ENCODE assay signal across 8 cellular contexts in the genomic region with DNA sequence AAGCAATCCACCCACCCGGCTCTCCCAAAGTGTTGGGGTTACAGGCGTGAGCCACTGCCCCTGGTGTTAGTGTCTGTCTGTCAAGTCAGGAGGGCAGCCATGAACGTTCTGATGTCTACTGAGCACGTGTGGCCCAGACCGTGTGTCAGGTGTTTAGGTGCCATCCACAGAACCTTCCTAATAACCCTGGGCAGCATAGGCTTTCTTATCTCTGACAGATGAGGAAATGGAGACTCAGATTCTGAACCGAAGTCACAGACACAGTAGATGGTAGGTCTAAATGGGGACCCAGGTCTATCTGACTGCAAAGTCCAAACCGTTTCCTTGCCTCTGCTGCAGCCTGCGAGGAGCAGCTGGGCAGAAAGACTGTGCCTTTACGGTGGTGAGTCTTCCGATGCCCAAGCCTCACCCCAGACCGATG. TPM values are rescaled to one million over a fixed set of nuclear protein-coding genes. Genes with fewer than 3 reads are reported as not detected.
A peak's percentile ranks its signal among the peaks of the same experiment; 100 is the strongest.
DNase-seq lines count a peak whose midpoint lies in the region; ATAC-seq, FAIRE-seq and TF ChIP-seq lines count a peak whose summit lies in the region.

No MANE protein-coding gene starts in this region.

- no peaks in the 10 kb centered on the region for H3K36me3 Mint-ChIP-seq in activated CD8-positive, alpha-beta memory T cell treated with anti-CD3 and anti-CD28 coated beads, Interleukin-2, amount 10 ng/mL, durations not matched to agents 7 days and 5 days
- H3K36me3 Mint-ChIP-seq in activated CD4-positive, alpha-beta memory T cell treated with anti-CD3 and anti-CD28 coated beads for 36 hours = peaks cover 1% of the 10 kb centered on the region

- POLR2A ChIA-PET in activated CD4-positive, alpha-beta memory T cell treated with anti-CD3 and anti-CD28 coated beads for 36 hours (lab: Charles Lee) = interaction anchor here (4.1 kb wide), 1 partner anchor 18 kb away, joined by 19 read pairs; no protein-coding TSS in a partner anchor

- H3K36me3 ChIP-seq in keratinocyte (ENCODE audit: control insufficient read depth in 2 of 2, extremely low read depth in 1 of 2, insufficient read depth in 2 of 2, low read length in 2 of 2) (no peaks in the 10 kb centered on the region), thoracic aorta (no peaks in the 10 kb centered on the region)

- H3K9ac ChIP-seq in keratinocyte (ENCODE audit: control insufficient read depth, extremely low read depth, insufficient read depth, low read length) = peak overlapping the region; percentile 93

- H3K4me1 ChIP-seq in keratinocyte (ENCODE audit: control insufficient read depth, extremely low read depth, insufficient read depth, low read length) (peaks cover 34% of the 10 kb centered on the region), thoracic aorta (ENCODE audit: control insufficient read depth in 1 of 2, low read depth in 2 of 2) (peaks cover 12 to 28% of the 10 kb centered on the region in 2 donors)

- dilution Hi-C loops in keratinocyte (cut with MboI; ENCODE audit: extremely low pct_ligation_motif_present, low sequenced_read_pairs) = no loop called here

- peak overlapping the region; percentile 98 for H3K4me2 ChIP-seq in keratinocyte (ENCODE audit: control insufficient read depth, extremely low read depth, insufficient read depth, low read depth, low read length)

- peak overlapping the region; percentile 80 for H2AFZ ChIP-seq in keratinocyte (ENCODE audit: control insufficient read depth, low read length)

- H3K4me3 Mint-ChIP-seq in activated CD8-positive, alpha-beta memory T cell treated with anti-CD3 and anti-CD28 coated beads, Interleukin-2, amount 10 ng/mL, durations not matched to agents 7 days and 5 days = peak overlapping the region; percentile 53
- H3K4me3 Mint-ChIP-seq in activated CD4-positive, alpha-beta memory T cell treated with anti-CD3 and anti-CD28 coated beads for 36 hours = peak overlapping the region; percentile 92

- H3K9me1 ChIP-seq in keratinocyte (ENCODE audit: control insufficient read depth, extremely low read depth, insufficient read depth, low read length) = no peaks in the 10 kb centered on the region

- intact Hi-C loops in activated CD4-positive, alpha-beta memory T cell treated with anti-CD3 and anti-CD28 coated beads for 36 hours (cut with micrococcal nuclease) = loop anchor here (1.0 kb wide), 1 partner anchor 18 kb away; no protein-coding TSS in a partner anchor

- no peaks in the 10 kb centered on the region for H3K9me3 Mint-ChIP-seq in activated CD8-positive, alpha-beta memory T cell treated with anti-CD3 and anti-CD28 coated beads, Interleukin-2, amount 10 ng/mL, durations not matched to agents 7 days and 5 days (ENCODE audit: low read depth)
- H3K9me3 Mint-ChIP-seq in activated CD4-positive, alpha-beta memory T cell treated with anti-CD3 and anti-CD28 coated beads for 36 hours = no peaks in the 10 kb centered on the region

- CTCF ChIA-PET in activated CD8-positive, alpha-beta memory T cell treated with anti-CD3 and anti-CD28 coated beads, Interleukin-2, amount 10 ng/mL, durations not matched to agents 7 days and 5 days (lab: Charles Lee) = interaction anchor here (0.9 to 3.2 kb wide), 6 partner anchors 14 to 142 kb away, joined by 3 to 13 read pairs (median 4); no protein-coding TSS in a partner anchor
- CTCF ChIA-PET in activated CD4-positive, alpha-beta memory T cell treated with anti-CD3 and anti-CD28 coated beads for 36 hours (lab: Charles Lee) = interaction anchor here (0.6 to 2.1 kb wide), 5 partner anchors 10 to 63 kb away, joined by 3 to 6 read pairs (median 3); no protein-coding TSS in a partner anchor

- no peak overlapping the region for H3K27ac Mint-ChIP-seq in activated CD8-positive, alpha-beta memory T cell treated with anti-CD3 and anti-CD28 coated beads, Interleukin-2, amount 10 ng/mL, durations not matched to agents 7 days and 5 days
- peak overlapping the region; percentile 79 for H3K27ac Mint-ChIP-seq in activated CD4-positive, alpha-beta memory T cell treated with anti-CD3 and anti-CD28 coated beads for 36 hours

- no peaks in the 10 kb centered on the region for H3K9me3 ChIP-seq in keratinocyte (ENCODE audit: control insufficient read depth, low read depth, low read length)
- no peaks in the 10 kb centered on the region for H3K9me3 ChIP-seq in thoracic aorta

- H4K20me1 ChIP-seq in keratinocyte (ENCODE audit: control insufficient read depth, extremely low read depth, insufficient read depth, low read length) = no peaks in the 10 kb centered on the region

- peaks cover 60% of the 10 kb centered on the region for H3K4me1 Mint-ChIP-seq in activated CD8-positive, alpha-beta memory T cell treated with anti-CD3 and anti-CD28 coated beads, Interleukin-2, amount 10 ng/mL, durations not matched to agents 7 days and 5 days
- H3K4me1 Mint-ChIP-seq in activated CD4-positive, alpha-beta memory T cell treated with anti-CD3 and anti-CD28 coated beads for 36 hours (ENCODE audit: low read depth) = peaks cover 76% of the 10 kb centered on the region

- peak overlapping the region; percentile 51 for H3K27ac ChIP-seq in keratinocyte (ENCODE audit: control insufficient read depth, insufficient read depth, low read length)
- peak overlapping the region in 1 of 2 donors; percentile 90 for H3K27ac ChIP-seq in thoracic aorta

- H3K79me2 ChIP-seq in keratinocyte (ENCODE audit: control insufficient read depth, insufficient read depth, low read length) = peaks cover 13% of the 10 kb centered on the region

- peak overlapping the region in 1 of 3 experiments; percentile 61 for H3K4me3 ChIP-seq in keratinocyte (ENCODE audit: control insufficient read depth in 2 of 3, extremely low read depth in 1 of 3, insufficient read depth in 2 of 3, low read depth in 1 of 3, low read length in 3 of 3)
- peak overlapping the region; percentile 84 for H3K4me3 ChIP-seq in thoracic aorta

- no peak for DNase-seq in activated CD8-positive, alpha-beta memory T cell treated with anti-CD3 and anti-CD28 coated beads, Interleukin-2, amount 10 ng/mL, durations not matched to agents 7 days and 5 days
- no peak for DNase-seq in activated CD8-positive, alpha-beta memory T cell treated with anti-CD3 and anti-CD28 coated beads, Interleukin-2, amount 50 U/mL, for 48 hours
- DNase-seq in activated CD4-positive, alpha-beta memory T cell treated with anti-CD3 and anti-CD28 coated beads for 36 hours = no peak
- DNase-seq in keratinocyte (ENCODE audit: low read depth, low spot score) (no peak), thoracic aorta (ENCODE audit: low spot score) (no peak), CD1c-positive myeloid dendritic cell (ENCODE audit: extremely low spot score) (no peak)
- DNase-seq in stimulated activated CD4-positive, alpha-beta T cell treated with anti-CD3 and anti-CD28 coated beads, Interleukin-12 subunit alpha, Interleukin-12 subunit beta, amount 100 ng/mL, for 4 hours = no peak

- ATAC-seq in activated CD8-positive, alpha-beta memory T cell treated with anti-CD3 and anti-CD28 coated beads, Interleukin-2, amount 10 ng/mL, durations not matched to agents 7 days and 5 days = no peak
- no peak for ATAC-seq in thoracic aorta (ENCODE audit: insufficient number of reproducible peaks, low FRiP score, low read depth)
- no peak for ATAC-seq in GM18858 (IDR thresholded peaks at IDR 0.05; ENCODE audit: unreplicated experiment)

- FAIRE-seq in keratinocyte (lab: Jason Lieb, UNC) = no peak

- peaks cover 46% of the 10 kb centered on the region for H3K27me3 Mint-ChIP-seq in activated CD8-positive, alpha-beta memory T cell treated with anti-CD3 and anti-CD28 coated beads, Interleukin-2, amount 10 ng/mL, durations not matched to agents 7 days and 5 days
- no peaks in the 10 kb centered on the region for H3K27me3 Mint-ChIP-seq in activated CD4-positive, alpha-beta memory T cell treated with anti-CD3 and anti-CD28 coated beads for 36 hours

- H3K27me3 ChIP-seq in keratinocyte (ENCODE audit: control insufficient read depth, extremely low read depth, insufficient read depth, low read length) (no peaks in the 10 kb centered on the region), thoracic aorta (replicated peaks; ENCODE audit: insufficient read depth) (no peaks in the 10 kb centered on the region)

- TF ChIP-seq CTCF in keratinocyte (optimal IDR thresholded peaks at IDR 0.05 in 1 of 3, IDR thresholded peaks at IDR 0.05 in 1 of 3, conservative IDR thresholded peaks at IDR 0.05 in 1 of 3; ENCODE audit: extremely low read depth in 1 of 3, insufficient read depth in 2 of 3, low read length in 3 of 3) (no peak), thoracic aorta (IDR thresholded peaks at IDR 0.05) (no peak)

RNA-seq across cellular contexts. Expression of a gene that starts 0.6 kb away (rescaled TPM):
- total RNA-seq in activated CD8-positive, alpha-beta memory T cell treated with anti-CD3 and anti-CD28 coated beads, Interleukin-2, amount 10 ng/mL, durations not matched to agents 7 days and 5 days = under 1 TPM; 0.53 to 0.66 TPM
- total RNA-seq in activated CD4-positive, alpha-beta memory T cell treated with anti-CD3 and anti-CD28 coated beads for 36 hours = 10 to 100 TPM; 30.2 to 30.5 TPM
- 12.6 to 24.1 TPM (median 15.9 TPM) in 3 replicates for polyA plus RNA-seq in keratinocyte
- polyA plus RNA-seq in keratinocyte (2011; ENCODE audit: low read depth) = 12.4 TPM
- polyA plus RNA-seq in keratinocyte (2011; cell fraction: cytosol; rRNA removed) = 8.2 and 11.1 TPM in 2 replicates
- 30.5 and 37.3 TPM in 2 replicates for polyA plus RNA-seq in keratinocyte (2011; cell fraction: nucleus; rRNA removed)
- polyA plus RNA-seq in keratinocyte (2012; ENCODE audit: low replicate concordance) = 9.3 and 24.5 TPM in 2 replicates
- 33.9 to 71.2 TPM (median 38.4 TPM) in 3 replicates for polyA minus RNA-seq in keratinocyte
- 28.0 TPM for polyA minus RNA-seq in keratinocyte (2011; cell fraction: cytosol; rRNA and poly(A)+ RNA removed)
- 38.8 and 51.2 TPM in 2 replicates for polyA minus RNA-seq in keratinocyte (2011; cell fraction: nucleus; rRNA and poly(A)+ RNA removed)
- 10 to 100 TPM; 25.8 to 48.3 TPM for total RNA-seq in thoracic aorta

Comparison
In these comparisons a context has a peak if more than half of its experiments do, and no peak if none do; other contexts are left out.
1. RNA of a gene that starts 0.6 kb away (total RNA-seq): 25.8 to 48.3 TPM in thoracic aorta and 30.2 to 30.5 TPM in activated CD4-positive, alpha-beta memory T cell treated with anti-CD3 and anti-CD28 coated beads for 36 hours; 0.53 to 0.66 TPM in activated CD8-positive, alpha-beta memory T cell treated with anti-CD3 and anti-CD28 coated beads, Interleukin-2, amount 10 ng/mL, durations not matched to agents 7 days and 5 days; every median in the first group is over 10 times any median in the second.